13 cellular contexts compared by ENCODE assay signal in genomic region chr2:85329181-85329651, GRCh38. TPM values are rescaled to one million over a fixed set of nuclear protein-coding genes. Genes with fewer than 3 reads are reported as not detected.
DNase-seq lines count a peak whose midpoint lies in the region; ATAC-seq and TF ChIP-seq lines count a peak whose summit lies in the region.
"Had no signal": no experiment of that assay in that cellular context is flagged by ENCODE, and none has a peak within 500 bp of the region (broad histone marks: within the 10 kb centered on the region; RNA-seq: fewer than 3 reads in every experiment).

No MANE protein-coding gene starts in this region.

- peaks cover 37% of the 10 kb centered on the region for H3K4me1 Mint-ChIP-seq in activated T-helper 2 cell treated with anti-CD3 and anti-CD28 coated beads, Interferon-gamma antibody, Interleukin-2, Interleukin-4, amounts not matched to agents 10 μg/mL and 5 μg/mL and 100 μg/mL, durations not matched to agents 14 hours and 24 hours and 36 hours (ENCODE audit: low read depth)

- H3K27me3 ChIP-seq in Karpas-422 (ENCODE audit: low read length) (no peaks in the 10 kb centered on the region), neural cell (ENCODE audit: insufficient read depth, low read depth, low read length) (no peaks in the 10 kb centered on the region), heart left ventricle (no peaks in the 10 kb centered on the region)
- H3K27me3 ChIP-seq: adrenal gland, suprapubic skin had no signal

- H3K9me3 Mint-ChIP-seq in activated T-helper 2 cell treated with anti-CD3 and anti-CD28 coated beads, Interferon-gamma antibody, Interleukin-2, Interleukin-4, amounts not matched to agents 10 μg/mL and 5 μg/mL and 100 μg/mL, durations not matched to agents 14 hours and 24 hours and 36 hours, result no peaks in the 10 kb centered on the region

- peak overlapping the region; percentile 15 for H3K4me3 Mint-ChIP-seq in activated T-helper 2 cell treated with anti-CD3 and anti-CD28 coated beads, Interferon-gamma antibody, Interleukin-2, Interleukin-4, amounts not matched to agents 10 μg/mL and 5 μg/mL and 100 μg/mL, durations not matched to agents 14 hours and 24 hours and 36 hours (ENCODE audit: low read depth)

- H2AFZ ChIP-seq in Karpas-422 (ENCODE audit: low read length) (no peak overlapping the region), neural cell (ENCODE audit: low read depth, low read length) (no peak overlapping the region)

- no peak for TF ChIP-seq POLR2A in heart left ventricle (IDR thresholded peaks at IDR 0.05)

- H3K4me2 ChIP-seq in Karpas-422 (ENCODE audit: low read depth, low read length, poor library complexity, severe bottlenecking), result peak overlapping the region; percentile 97
- H3K4me2 ChIP-seq in neural cell (ENCODE audit: low read length), result no peak overlapping the region

- no peak for TF ChIP-seq EP300 in neural cell (conservative IDR thresholded peaks at IDR 0.05; ENCODE audit: poor library complexity, severe bottlenecking)

- intact Hi-C loops in activated T-helper 2 cell treated with anti-CD3 and anti-CD28 coated beads, Interferon-gamma antibody, Interleukin-2, Interleukin-4, amounts not matched to agents 10 μg/mL and 5 μg/mL and 100 μg/mL, durations not matched to agents 14 hours and 24 hours and 36 hours (cut with micrococcal nuclease), result loop anchor here (1.0 to 5.0 kb wide), 3 partner anchors 78 to 392 kb away; no protein-coding TSS in a partner anchor
- intact Hi-C loops in heart left ventricle (cut with DNase I), result no loop called here

- H3K27me3 Mint-ChIP-seq in activated T-helper 2 cell treated with anti-CD3 and anti-CD28 coated beads, Interferon-gamma antibody, Interleukin-2, Interleukin-4, amounts not matched to agents 10 μg/mL and 5 μg/mL and 100 μg/mL, durations not matched to agents 14 hours and 24 hours and 36 hours (ENCODE audit: low read depth), result no peaks in the 10 kb centered on the region
- H3K27me3 Mint-ChIP-seq: dendritic cell treated with granulocyte-macrophage colony-stimulating factor and Interleukin-4, amounts not matched to agents 40 ng/mL and 50 ng/mL, for 4 days had no signal

- H3K9me3 ChIP-seq in Karpas-422 (ENCODE audit: low read length) (no peaks in the 10 kb centered on the region), neural cell (ENCODE audit: low read length) (no peaks in the 10 kb centered on the region), heart left ventricle (no peaks in the 10 kb centered on the region)
- H3K9me3 ChIP-seq: adrenal gland, suprapubic skin had no signal

- no peak for TF ChIP-seq CTCF in neural cell (IDR thresholded peaks at IDR 0.05; ENCODE audit: poor library complexity, severe bottlenecking)
- TF ChIP-seq CTCF in heart left ventricle (IDR thresholded peaks at IDR 0.05), result no peak

- no peak for TF ChIP-seq RAD21 in neural cell (conservative IDR thresholded peaks at IDR 0.05)

- peak overlapping the region; percentile 8 for H3K27ac Mint-ChIP-seq in activated T-helper 2 cell treated with anti-CD3 and anti-CD28 coated beads, Interferon-gamma antibody, Interleukin-2, Interleukin-4, amounts not matched to agents 10 μg/mL and 5 μg/mL and 100 μg/mL, durations not matched to agents 14 hours and 24 hours and 36 hours

- H3K79me2 ChIP-seq in Karpas-422 (ENCODE audit: low read length), result peaks cover 35% of the 10 kb centered on the region
- H3K79me2 ChIP-seq in neural cell (replicated peaks; ENCODE audit: insufficient read depth, low read length), result peaks cover 29% of the 10 kb centered on the region

- peak overlapping the region; percentile 91 for H3K9ac ChIP-seq in Karpas-422 (ENCODE audit: low read length)
- no peak overlapping the region for H3K9ac ChIP-seq in neural cell (ENCODE audit: low read length)

- H3K36me3 ChIP-seq in Karpas-422 (ENCODE audit: insufficient read depth, low read length) (peaks cover 24% of the 10 kb centered on the region), neural cell (ENCODE audit: insufficient read depth, low read length) (no peaks in the 10 kb centered on the region), heart left ventricle (peaks cover 0 to 24% (median 9%) of the 10 kb centered on the region in 9 donors)

- H3F3A ChIP-seq in neural cell (ENCODE audit: insufficient read depth, low read length, poor library complexity, severe bottlenecking), result no peaks in the 10 kb centered on the region

- H3K4me1 ChIP-seq in Karpas-422 (ENCODE audit: low read length) (peaks cover 39% of the 10 kb centered on the region), heart left ventricle (peaks cover 2 to 40% (median 33%) of the 10 kb centered on the region in 12 donors)

- DNase-seq in NCI-H82 (lab: John Stamatoyannopoulos, UW) (peak; percentile 55), NCI-H82 treated with DMSO at 0.1 percent for 48 hours (lab: John Stamatoyannopoulos, UW; ENCODE audit: unreplicated experiment) (no peak), Karpas-422 (no peak), heart left ventricle (no peak), SK-N-DZ (ENCODE audit: low spot score) (no peak)
- DNase-seq in activated T-helper 2 cell treated with anti-CD3 and anti-CD28 coated beads, Interferon-gamma antibody, Interleukin-2, Interleukin-4, amounts not matched to agents 10 μg/mL and 5 μg/mL and 100 μg/mL, durations not matched to agents 14 hours and 24 hours and 36 hours (ENCODE audit: low spot score), result no peak
- DNase-seq: 8988T, adrenal gland, NCI-H510A treated with DMSO at 0.1 percent for 48 hours had no signal

- H4K20me1 ChIP-seq in Karpas-422 (ENCODE audit: insufficient read depth, low read depth, low read length), result peaks cover 30% of the 10 kb centered on the region
- no peaks in the 10 kb centered on the region for H4K20me1 ChIP-seq in neural cell (ENCODE audit: insufficient read depth)

- H3K27ac ChIP-seq in Karpas-422 (ENCODE audit: low read length), result no peak overlapping the region; the same call in 1 of the 2 replicates
- H3K27ac ChIP-seq in neural cell (ENCODE audit: low read length), result no peak overlapping the region
- no peak overlapping the region for H3K27ac ChIP-seq in heart left ventricle

- H3K4me3 ChIP-seq in Karpas-422 (ENCODE audit: low read length), result peak overlapping the region; percentile 87
- H3K4me3 ChIP-seq in neural cell (ENCODE audit: low read length), result peak overlapping the region; percentile 74
- H3K4me3 ChIP-seq in heart left ventricle, result peak overlapping the region in 1 of 12 donors; percentile 79

- no peaks in the 10 kb centered on the region for H3K9me2 ChIP-seq in Karpas-422 (replicated peaks; ENCODE audit: insufficient read depth, low read length)
- no peaks in the 10 kb centered on the region for H3K9me2 ChIP-seq in neural cell (ENCODE audit: insufficient read depth, low read length)

- peaks cover 36% of the 10 kb centered on the region for H3K36me3 Mint-ChIP-seq in activated T-helper 2 cell treated with anti-CD3 and anti-CD28 coated beads, Interferon-gamma antibody, Interleukin-2, Interleukin-4, amounts not matched to agents 10 μg/mL and 5 μg/mL and 100 μg/mL, durations not matched to agents 14 hours and 24 hours and 36 hours (ENCODE audit: low read depth)

- no peak for ATAC-seq in heart left ventricle
- ATAC-seq in HG02571 (IDR thresholded peaks at IDR 0.05; ENCODE audit: unreplicated experiment), result no peak

TF ChIP-seq in neural cell, 6 proteins besides CTCF, POLR2A, EP300 and RAD21 (continues in another document):
- TF ChIP-seq MXI1 (conservative IDR thresholded peaks at IDR 0.05; ENCODE audit: poor library complexity, severe bottlenecking) (no peak), POLR2AphosphoS5 (IDR thresholded peaks at IDR 0.05) (no peak), TAF1 (IDR thresholded peaks at IDR 0.05; ENCODE audit: low read depth) (no peak)

RNA-seq across cellular contexts. Expression of gene TGOLN2, which starts 1.4 kb away (rescaled TPM):
- 130 and 150 TPM in 2 replicates for total RNA-seq in Karpas-422 (2014; rRNA removed; shearing (Covaris generic); ENCODE audit: low replicate concordance)
- 94.0 and 96.5 TPM in 2 replicates for total RNA-seq in activated T-helper 2 cell treated with anti-CD3 and anti-CD28 coated beads, Interferon-gamma antibody, Interleukin-2, Interleukin-4, amounts not matched to agents 10 μg/mL and 5 μg/mL and 100 μg/mL, durations not matched to agents 14 hours and 24 hours and 36 hours
- polyA plus RNA-seq in neural cell (22.7 and 29.4 TPM in 2 replicates), heart left ventricle (10 to 100 TPM; 15.5 to 57.3 TPM)
- 47.2 and 47.5 TPM in 2 replicates for polyA minus RNA-seq in neural cell
- 100 to 1,000 TPM in 2 of 9 donors, 10 to 100 TPM in 7; 70.7 to 130 (median 83.5) TPM for total RNA-seq in heart left ventricle
- polyA plus RNA-seq in SK-N-DZ (2014; cell fraction: cytosol; rRNA removed), result 24.1 and 32.8 TPM in 2 replicates
- polyA plus RNA-seq in SK-N-DZ (2014; cell fraction: nucleus; rRNA removed), result 16.1 and 26.4 TPM in 2 replicates

RNA-seq across cellular contexts. Expression of gene RETSAT, which starts 25.1 kb away (rescaled TPM):
- 21.6 and 23.0 TPM in 2 replicates for total RNA-seq in Karpas-422 (2014; rRNA removed; shearing (Covaris generic); ENCODE audit: low replicate concordance)
- 26.3 and 29.6 TPM in 2 replicates for total RNA-seq in activated T-helper 2 cell treated with anti-CD3 and anti-CD28 coated beads, Interferon-gamma antibody, Interleukin-2, Interleukin-4, amounts not matched to agents 10 μg/mL and 5 μg/mL and 100 μg/mL, durations not matched to agents 14 hours and 24 hours and 36 hours
- polyA plus RNA-seq in neural cell (10.9 and 13.3 TPM in 2 replicates), heart left ventricle (10 to 100 TPM; 22.5 to 36.3 TPM)
- polyA minus RNA-seq in neural cell, result 12.3 and 14.4 TPM in 2 replicates
- total RNA-seq in heart left ventricle, result 10 to 100 TPM; 27.5 to 74.9 (median 50.9) TPM
- 15.4 and 17.2 TPM in 2 replicates for polyA plus RNA-seq in SK-N-DZ (2014; cell fraction: cytosol; rRNA removed)
- polyA plus RNA-seq in SK-N-DZ (2014; cell fraction: nucleus; rRNA removed), result 23.6 and 31.7 TPM in 2 replicates

RNA-seq across cellular contexts. Expression of gene ELMOD3, which starts 25.4 kb away (rescaled TPM):
- 18.6 and 28.8 TPM in 2 replicates for total RNA-seq in Karpas-422 (2014; rRNA removed; shearing (Covaris generic); ENCODE audit: low replicate concordance)
- total RNA-seq in activated T-helper 2 cell treated with anti-CD3 and anti-CD28 coated beads, Interferon-gamma antibody, Interleukin-2, Interleukin-4, amounts not matched to agents 10 μg/mL and 5 μg/mL and 100 μg/mL, durations not matched to agents 14 hours and 24 hours and 36 hours, result 17.0 and 18.9 TPM in 2 replicates
- polyA plus RNA-seq in neural cell (39.7 and 52.6 TPM in 2 replicates), heart left ventricle (10 to 100 TPM; 10.2 to 12.5 TPM)
- 29.5 and 35.5 TPM in 2 replicates for polyA minus RNA-seq in neural cell
- 10 to 100 TPM in 4 of 9 donors, 1 to 10 TPM in 5; 6.0 to 18.0 (median 9.5) TPM for total RNA-seq in heart left ventricle
- 17.2 and 27.4 TPM in 2 replicates for polyA plus RNA-seq in SK-N-DZ (2014; cell fraction: cytosol; rRNA removed)
- polyA plus RNA-seq in SK-N-DZ (2014; cell fraction: nucleus; rRNA removed), result 36.9 and 43.4 TPM in 2 replicates
